1 cellular context compared by ENCODE assay signal in genomic region chr3:187507266-187507665, GRCh38.
TF ChIP-seq lines count a peak whose summit lies in the region.

No MANE protein-coding gene starts in this region.

TF ChIP-seq in GM23338, 12 proteins besides CTCF, POLR2A, EP300 and RAD21 (continued from another document):
- TF ChIP-seq, protein P1, sequence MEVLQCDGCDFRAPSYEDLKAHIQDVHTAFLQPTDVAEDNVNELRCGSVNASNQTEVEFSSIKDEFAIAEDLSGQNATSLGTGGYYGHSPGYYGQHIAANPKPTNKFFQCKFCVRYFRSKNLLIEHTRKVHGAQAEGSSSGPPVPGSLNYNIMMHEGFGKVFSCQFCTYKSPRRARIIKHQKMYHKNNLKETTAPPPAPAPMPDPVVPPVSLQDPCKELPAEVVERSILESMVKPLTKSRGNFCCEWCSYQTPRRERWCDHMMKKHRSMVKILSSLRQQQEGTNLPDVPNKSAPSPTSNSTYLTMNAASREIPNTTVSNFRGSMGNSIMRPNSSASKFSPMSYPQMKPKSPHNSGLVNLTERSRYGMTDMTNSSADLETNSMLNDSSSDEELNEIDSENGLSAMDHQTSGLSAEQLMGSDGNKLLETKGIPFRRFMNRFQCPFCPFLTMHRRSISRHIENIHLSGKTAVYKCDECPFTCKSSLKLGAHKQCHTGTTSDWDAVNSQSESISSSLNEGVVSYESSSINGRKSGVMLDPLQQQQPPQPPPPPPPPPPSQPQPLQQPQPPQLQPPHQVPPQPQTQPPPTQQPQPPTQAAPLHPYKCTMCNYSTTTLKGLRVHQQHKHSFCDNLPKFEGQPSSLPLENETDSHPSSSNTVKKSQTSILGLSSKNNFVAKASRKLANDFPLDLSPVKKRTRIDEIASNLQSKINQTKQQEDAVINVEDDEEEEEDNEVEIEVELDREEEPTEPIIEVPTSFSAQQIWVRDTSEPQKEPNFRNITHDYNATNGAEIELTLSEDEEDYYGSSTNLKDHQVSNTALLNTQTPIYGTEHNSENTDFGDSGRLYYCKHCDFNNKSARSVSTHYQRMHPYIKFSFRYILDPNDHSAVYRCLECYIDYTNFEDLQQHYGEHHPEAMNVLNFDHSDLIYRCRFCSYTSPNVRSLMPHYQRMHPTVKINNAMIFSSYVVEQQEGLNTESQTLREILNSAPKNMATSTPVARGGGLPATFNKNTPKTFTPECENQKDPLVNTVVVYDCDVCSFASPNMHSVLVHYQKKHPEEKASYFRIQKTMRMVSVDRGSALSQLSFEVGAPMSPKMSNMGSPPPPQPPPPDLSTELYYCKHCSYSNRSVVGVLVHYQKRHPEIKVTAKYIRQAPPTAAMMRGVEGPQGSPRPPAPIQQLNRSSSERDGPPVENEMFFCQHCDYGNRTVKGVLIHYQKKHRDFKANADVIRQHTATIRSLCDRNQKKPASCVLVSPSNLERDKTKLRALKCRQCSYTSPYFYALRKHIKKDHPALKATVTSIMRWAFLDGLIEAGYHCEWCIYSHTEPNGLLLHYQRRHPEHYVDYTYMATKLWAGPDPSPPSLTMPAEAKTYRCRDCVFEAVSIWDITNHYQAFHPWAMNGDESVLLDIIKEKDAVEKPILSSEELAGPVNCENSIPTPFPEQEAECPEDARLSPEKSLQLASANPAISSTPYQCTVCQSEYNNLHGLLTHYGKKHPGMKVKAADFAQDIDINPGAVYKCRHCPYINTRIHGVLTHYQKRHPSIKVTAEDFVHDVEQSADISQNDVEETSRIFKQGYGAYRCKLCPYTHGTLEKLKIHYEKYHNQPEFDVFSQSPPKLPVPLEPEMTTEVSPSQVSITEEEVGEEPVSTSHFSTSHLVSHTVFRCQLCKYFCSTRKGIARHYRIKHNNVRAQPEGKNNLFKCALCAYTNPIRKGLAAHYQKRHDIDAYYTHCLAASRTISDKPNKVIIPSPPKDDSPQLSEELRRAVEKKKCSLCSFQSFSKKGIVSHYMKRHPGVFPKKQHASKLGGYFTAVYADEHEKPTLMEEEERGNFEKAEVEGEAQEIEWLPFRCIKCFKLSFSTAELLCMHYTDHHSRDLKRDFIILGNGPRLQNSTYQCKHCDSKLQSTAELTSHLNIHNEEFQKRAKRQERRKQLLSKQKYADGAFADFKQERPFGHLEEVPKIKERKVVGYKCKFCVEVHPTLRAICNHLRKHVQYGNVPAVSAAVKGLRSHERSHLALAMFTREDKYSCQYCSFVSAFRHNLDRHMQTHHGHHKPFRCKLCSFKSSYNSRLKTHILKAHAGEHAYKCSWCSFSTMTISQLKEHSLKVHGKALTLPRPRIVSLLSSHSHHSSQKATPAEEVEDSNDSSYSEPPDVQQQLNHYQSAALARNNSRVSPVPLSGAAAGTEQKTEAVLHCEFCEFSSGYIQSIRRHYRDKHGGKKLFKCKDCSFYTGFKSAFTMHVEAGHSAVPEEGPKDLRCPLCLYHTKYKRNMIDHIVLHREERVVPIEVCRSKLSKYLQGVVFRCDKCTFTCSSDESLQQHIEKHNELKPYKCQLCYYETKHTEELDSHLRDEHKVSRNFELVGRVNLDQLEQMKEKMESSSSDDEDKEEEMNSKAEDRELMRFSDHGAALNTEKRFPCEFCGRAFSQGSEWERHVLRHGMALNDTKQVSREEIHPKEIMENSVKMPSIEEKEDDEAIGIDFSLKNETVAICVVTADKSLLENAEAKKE (CRISPR knock-in tag; IDR thresholded peaks at IDR 0.05) = no peak
- TF ChIP-seq ZNF331 (CRISPR knock-in tag; IDR thresholded peaks at IDR 0.05; ENCODE audit: low read depth) (no peak), STAT1 (IDR thresholded peaks at IDR 0.05; ENCODE audit: unreplicated experiment) (no peak)
